Comparison of ENCODE assay signal across 19 cellular contexts in genomic region chr1:229065613-229066012, GRCh38.
DNase-seq lines count a peak whose midpoint lies in the region; ATAC-seq, FAIRE-seq and TF ChIP-seq lines count a peak whose summit lies in the region.
"Had no signal": no experiment of that assay in that cellular context is flagged by ENCODE, and none has a peak within 500 bp of the region (broad histone marks: within the 10 kb centered on the region; RNA-seq: fewer than 3 reads in every experiment).

No MANE protein-coding gene starts in this region.

- H3K79me2 ChIP-seq in HepG2 (ENCODE audit: insufficient read depth, low read length): no peaks in the 10 kb centered on the region

- H2AFZ ChIP-seq in HepG2 (ENCODE audit: low read length): no peak overlapping the region
- H2AFZ ChIP-seq: GM23248 had no signal

- no peaks in the 10 kb centered on the region for H3K27me3 Mint-ChIP-seq in T-cell

- H3K9me3 Mint-ChIP-seq in T-cell: no peaks in the 10 kb centered on the region

- H3K9me3 ChIP-seq in HepG2 (ENCODE audit: low read length): no peaks in the 10 kb centered on the region
- no peaks in the 10 kb centered on the region for H3K9me3 ChIP-seq in right lobe of liver
- no peaks in the 10 kb centered on the region for H3K9me3 ChIP-seq in small intestine (ENCODE audit: control insufficient read depth, low read depth)
- H3K9me3 ChIP-seq in thyroid gland: no peaks in the 10 kb centered on the region
- H3K9me3 ChIP-seq: BLaER1, Caco-2, HAP-1 had no signal

- no peaks in the 10 kb centered on the region for H3K36me3 ChIP-seq in HepG2 (replicated peaks in 1 of 2; ENCODE audit: control insufficient read depth in 1 of 2, insufficient read depth in 2 of 2, low read length in 2 of 2)
- no peaks in the 10 kb centered on the region for H3K36me3 ChIP-seq in right lobe of liver
- H3K36me3 ChIP-seq in small intestine (ENCODE audit: control insufficient read depth in 2 of 2, insufficient read depth in 2 of 2, low read length in 2 of 2): no peaks in the 10 kb centered on the region
- H3K36me3 ChIP-seq in thyroid gland: no peaks in the 10 kb centered on the region
- H3K36me3 ChIP-seq: BLaER1, HAP-1 had no signal

- DNase-seq in HepG2 (ENCODE audit: low spot score) (no peak), right lobe of liver (no peak), iPS-NIHi7 (ENCODE audit: extremely low spot score) (peak; percentile 1), small intestine (peak; percentile 56), thyroid gland (no peak), T-cell (no peak), occipital lobe (lab: John Stamatoyannopoulos, UW) (no peak)
- DNase-seq: Caco-2; CD4-positive, CD25-positive, alpha-beta regulatory T cell; GM23248; IMR-90 had no signal

- no peak for FAIRE-seq in HepG2 (lab: Jason Lieb, UNC)
- FAIRE-seq in small intestine (lab: Jason Lieb, UNC): no peak
- FAIRE-seq: D721Med, G401.6, GM12891, GM18507, K562 had no signal

- TF ChIP-seq POLR2A in HepG2 (IDR thresholded peaks at IDR 0.05; ENCODE audit: insufficient read depth in 1 of 2, low read depth in 2 of 2, low read length in 2 of 2) (no peak), right lobe of liver (IDR thresholded peaks at IDR 0.05) (no peak), thyroid gland (IDR thresholded peaks at IDR 0.05) (no peak)

- no peaks in the 10 kb centered on the region for H3K36me3 Mint-ChIP-seq in T-cell
- H3K36me3 Mint-ChIP-seq: CD4-positive, CD25-positive, alpha-beta regulatory T cell had no signal

- H3K4me2 ChIP-seq in HepG2 (ENCODE audit: low read depth, low read length): no peak overlapping the region
- H3K4me2 ChIP-seq: BLaER1 had no signal

- POLR2A ChIA-PET in HepG2 (lab: Yijun Ruan, JAX): no interaction called here
- POLR2A ChIA-PET in T-cell (lab: Charles Lee): no interaction called here

- in situ Hi-C loops in HepG2 (cut with HindIII; ENCODE audit: extremely low pct_ligation_motif_present, low pct_unique_long_range_greater_than_20kb): no loop called here

- BruUV-seq in HepG2 (replicated peaks; lab: Mats Ljungman, UMichigan): no TSS peak

- TF ChIP-seq CTCF in HepG2 (CRISPR knock-in tag; IDR thresholded peaks at IDR 0.05): no peak
- TF ChIP-seq CTCF in right lobe of liver (IDR thresholded peaks at IDR 0.05): no peak
- no peak for TF ChIP-seq CTCF in thyroid gland (IDR thresholded peaks at IDR 0.05)

- no peak overlapping the region for H3K9ac ChIP-seq in HepG2 (ENCODE audit: insufficient read depth, low read depth, low read length)
- H3K9ac ChIP-seq: BLaER1, GM23248 had no signal

- H3K4me1 ChIP-seq in HepG2 (ENCODE audit: insufficient read depth, low read length): peaks cover 87% of the 10 kb centered on the region
- peaks cover 0 to 19% (median 5%) of the 10 kb centered on the region in 4 donors for H3K4me1 ChIP-seq in right lobe of liver
- H3K4me1 ChIP-seq in small intestine (ENCODE audit: control insufficient read depth in 2 of 2, insufficient read depth in 1 of 2, low read depth in 1 of 2, low read length in 1 of 2): peaks cover 2 to 3% of the 10 kb centered on the region in 2 donors
- peaks cover 56 to 68% of the 10 kb centered on the region in 2 donors for H3K4me1 ChIP-seq in thyroid gland
- H3K4me1 ChIP-seq: Caco-2, HAP-1 had no signal

- intact Hi-C loops in HepG2 (cut with micrococcal nuclease; ENCODE audit: unreplicated experiment): loop anchor here (2.0 to 10.0 kb wide), 3 partner anchors 43 to 227 kb away; no protein-coding TSS in a partner anchor
- intact Hi-C loops in right lobe of liver (cut with DNase I): no loop called here
- intact Hi-C loops in thyroid gland (cut with DNase I): no loop called here

- H3K4me1 Mint-ChIP-seq in T-cell: peaks cover 16 to 36% (median 29%) of the 10 kb centered on the region in 3 donors

- CTCF ChIA-PET in HepG2 (lab: Yijun Ruan, JAX; ENCODE audit: low intra/inter-chr PET ratio, low total read pairs) (no interaction called here), T-cell (lab: Charles Lee) (no interaction called here)

- no peak for TF ChIP-seq RAD21 in HepG2 (CRISPR knock-in tag; IDR thresholded peaks at IDR 0.05)

- no peak for ATAC-seq in HepG2
- ATAC-seq in right lobe of liver: no peak
- no peak for ATAC-seq in T-cell (replicated peaks in 1 of 4)
- ATAC-seq: K562 had no signal

- H3K27ac ChIP-seq in HepG2 (ENCODE audit: extremely low read length, insufficient read depth, low read length) (no peak overlapping the region), right lobe of liver (no peak overlapping the region), small intestine (ENCODE audit: low read depth in 1 of 2, low read length in 1 of 2) (no peak overlapping the region), thyroid gland (no peak overlapping the region)
- H3K27ac ChIP-seq: 22Rv1, BLaER1, GM23248 had no signal

- H4K20me1 ChIP-seq in HepG2 (ENCODE audit: insufficient read depth, low read length): no peaks in the 10 kb centered on the region
- H4K20me1 ChIP-seq: BLaER1 had no signal

- 69% methylated on average over 3 of the region's 3 CpGs for WGBS in HepG2 (ENCODE audit: low lambda C conversion rate)
- 46% methylated on average over 3 of the region's 3 CpGs for WGBS in right lobe of liver (ENCODE audit: insufficient coverage, low coverage, low lambda C conversion rate, missing lambda C conversion rate)
- 28 to 56% (median 32%) methylated on average over 3 of the region's 3 CpGs for WGBS in small intestine, 3 donors
- 94 to 95% methylated on average over 3 of the region's 3 CpGs for WGBS in thyroid gland, 2 donors

- H3K4me3 Mint-ChIP-seq in T-cell: no peak overlapping the region
- H3K4me3 Mint-ChIP-seq: CD4-positive, CD25-positive, alpha-beta regulatory T cell had no signal

- H3K27me3 ChIP-seq in HepG2 (ENCODE audit: control insufficient read depth in 1 of 2, insufficient read depth in 2 of 2, low read length in 2 of 2): no peaks in the 10 kb centered on the region
- H3K27me3 ChIP-seq in right lobe of liver: no peaks in the 10 kb centered on the region
- H3K27me3 ChIP-seq in small intestine (ENCODE audit: control insufficient read depth in 2 of 2, insufficient read depth in 2 of 2, low read length in 2 of 2): no peaks in the 10 kb centered on the region
- no peaks in the 10 kb centered on the region for H3K27me3 ChIP-seq in thyroid gland
- H3K27me3 ChIP-seq: BLaER1 had no signal

- TF ChIP-seq EP300 in HepG2 (IDR thresholded peaks at IDR 0.05; ENCODE audit: low read depth in 2 of 2, low read length in 2 of 2): no peak
- TF ChIP-seq EP300 in HepG2 (CRISPR knock-in tag; IDR thresholded peaks at IDR 0.05; ENCODE audit: borderline replicate concordance): no peak

- H3K27ac Mint-ChIP-seq in T-cell: no peak overlapping the region
- H3K27ac Mint-ChIP-seq: CD4-positive, CD25-positive, alpha-beta regulatory T cell had no signal

- no peak overlapping the region for H3K4me3 ChIP-seq in HepG2 (replicated peaks in 1 of 3; ENCODE audit: insufficient read depth in 1 of 3, low read depth in 2 of 3, low read length in 3 of 3)
- H3K4me3 ChIP-seq in right lobe of liver: no peak overlapping the region
- H3K4me3 ChIP-seq in small intestine (ENCODE audit: low read depth in 1 of 2, low read length in 2 of 2): no peak overlapping the region
- H3K4me3 ChIP-seq in thyroid gland (replicated peaks in 1 of 3): no peak overlapping the region
- H3K4me3 ChIP-seq: BLaER1, GM23248, HAP-1, K562 had no signal

TF ChIP-seq in HepG2, 621 proteins besides CTCF, POLR2A, EP300 and RAD21 (continues in another document):
- no peak for TF ChIP-seq HOXA9 (CRISPR knock-in tag; IDR thresholded peaks at IDR 0.05; ENCODE audit: borderline replicate concordance)
- 0 out of 2 replicates have a peak, but pooled peaks have one; percentile 13 for TF ChIP-seq HNF4A (CRISPR knock-in tag; IDR thresholded peaks at IDR 0.05)
- TF ChIP-seq ZNF577 (CRISPR knock-in tag; IDR thresholded peaks at IDR 0.05; ENCODE audit: borderline replicate concordance, low read depth): no peak
- no peak for TF ChIP-seq ZNF333 (CRISPR knock-in tag; IDR thresholded peaks at IDR 0.05; ENCODE audit: borderline replicate concordance)
- TF ChIP-seq HNRNPUL1 (IDR thresholded peaks at IDR 0.05; ENCODE audit: low read depth, low read length): no peak
- TF ChIP-seq TFAP4 (IDR thresholded peaks at IDR 0.05; ENCODE audit: borderline replicate concordance, low read depth): no peak
- no peak for TF ChIP-seq HOXA5 (CRISPR knock-in tag; IDR thresholded peaks at IDR 0.05)
- TF ChIP-seq CBFB (CRISPR knock-in tag; IDR thresholded peaks at IDR 0.05): no peak
- no peak for TF ChIP-seq RNF219 (CRISPR knock-in tag; IDR thresholded peaks at IDR 0.05)
- no peak for TF ChIP-seq ZBTB34 (CRISPR knock-in tag; IDR thresholded peaks at IDR 0.05)

Comparison
In these comparisons a context has a peak if more than half of its experiments do, and no peak if none do; other contexts are left out.
1. DNase-seq: peak in iPS-NIHi7 (single experiment) and small intestine (single experiment); none in HepG2 (single experiment), right lobe of liver (0 of 3), thyroid gland (0 of 2), T-cell (0 of 34) and occipital lobe (single experiment).